ENCODE assay signal across 8 cellular contexts in genomic region chr7:73557397-73558257, GRCh38. TPM values are rescaled to one million over a fixed set of nuclear protein-coding genes. Genes with fewer than 3 reads are reported as not detected.
A peak's percentile ranks its signal among the peaks of the same experiment; 100 is the strongest.
DNase-seq lines count a peak whose midpoint lies in the region; ATAC-seq and TF ChIP-seq lines count a peak whose summit lies in the region.

TSS of gene BCL7B (minus strand) at chr7:73557690. CDS start at chr7:73557578, 112 bp downstream.

- peak within 1 kb of the TSS; percentile 99 for H2AFZ ChIP-seq in IMR-90 (replicated peaks; ENCODE audit: low read length, poor library complexity)

- BruUV-seq in IMR-90 (replicated peaks; lab: Mats Ljungman, UMichigan): no TSS peak

- peaks cover 14% of the 10 kb centered on the region for H3K9me1 ChIP-seq in IMR-90 (ENCODE audit: insufficient read depth, low read length)

- H4K5ac ChIP-seq in IMR-90 (ENCODE audit: low read depth, low read length): peak within 1 kb of the TSS; percentile 98

- peak within 1 kb of the TSS; percentile 96 for H3K14ac ChIP-seq in IMR-90 (replicated peaks; ENCODE audit: low read depth, low read length)

- H4K91ac ChIP-seq in IMR-90 (ENCODE audit: insufficient read depth, low read depth, low read length): peak within 1 kb of the TSS; percentile 96

- peak within 1 kb of the TSS; percentile 63 for H3K56ac ChIP-seq in IMR-90 (ENCODE audit: extremely low read depth, insufficient read depth, low read length)

- H3K4me3 ChIP-seq in IMR-90 (ENCODE audit: insufficient read depth, low read depth, low read length): peak within 1 kb of the TSS; percentile 88

- peaks cover 8 to 37% of the 10 kb centered on the region in 2 experiments for H3K79me1 ChIP-seq in IMR-90 (ENCODE audit: low read depth in 1 of 2, low read length in 2 of 2)

- peak within 1 kb of the TSS; percentile 92 for H2BK5ac ChIP-seq in IMR-90 (ENCODE audit: low read depth, low read length, poor library complexity, severe bottlenecking)

- H2BK20ac ChIP-seq in IMR-90 (ENCODE audit: low read depth, low read length): no peak within 1 kb of the TSS

- 7% methylated on average over 40 of the region's 83 CpGs; no CpG with 5 or more reads in 1 of the 2 experiments for WGBS in IMR-90 (ENCODE audit: extremely low coverage in 2 of 2, insufficient read length in 1 of 2), 2 experiments

- peak within 1 kb of the TSS; percentile 96 for H3K4ac ChIP-seq in IMR-90 (ENCODE audit: low read depth, low read length)

- H4K8ac ChIP-seq in IMR-90 (ENCODE audit: low read depth in 2 of 2, low read length in 2 of 2): peak within 1 kb of the TSS; percentile 98 to 100

- H2BK15ac ChIP-seq in IMR-90 (ENCODE audit: low read depth, low read length): peak within 1 kb of the TSS; percentile 49; the same call in 1 of the 3 replicates

- H2AK9ac ChIP-seq in IMR-90 (replicated peaks; ENCODE audit: low read depth, low read length, poor library complexity): peak within 1 kb of the TSS; percentile 100

- in situ Hi-C loops in IMR-90 (cut with MboI; ENCODE audit: low sequenced_read_pairs): no loop called here

- no peak for TF ChIP-seq CTCF in IMR-90 (conservative IDR thresholded peaks at IDR 0.05; ENCODE audit: low read depth, low read length)
- TF ChIP-seq CTCF in omental fat pad (IDR thresholded peaks at IDR 0.05): no peak

- DNase-seq in DMS153 treated with DMSO at 0.1 percent for 48 hours (lab: John Stamatoyannopoulos, UW; ENCODE audit: unreplicated experiment): peak; percentile 54
- DNase-seq in IMR-90: peak; percentile 47
- DNase-seq in SK-N-DZ (ENCODE audit: low spot score): peak; percentile 63
- DNase-seq in activated naive CD4-positive, alpha-beta T cell treated with anti-CD3 and anti-CD28 coated beads, Interleukin-2, amount 50 U/mL, for 16 hours: peak; percentile 81
- DNase-seq in glomerular endothelial cell (ENCODE audit: extremely low read depth, low read depth, low spot score): no peak
- DNase-seq in omental fat pad (ENCODE audit: low spot score): no peak

- CTCF ChIA-PET in IMR-90 (lab: Yijun Ruan, JAX): interaction anchor here (1.2 kb wide), 1 partner anchor 8 kb away, joined by 5 read pairs; no protein-coding TSS in a partner anchor

- H3K27ac ChIP-seq in IMR-90 (ENCODE audit: insufficient read depth, low read length) (peak within 1 kb of the TSS; percentile 99), temporal lobe (ENCODE audit: low read depth, low read length) (peak within 1 kb of the TSS; percentile 98)

- H3K18ac ChIP-seq in IMR-90 (ENCODE audit: low read depth, low read length): peak within 1 kb of the TSS; percentile 79

- peak within 1 kb of the TSS; percentile 93 for H3K4me2 ChIP-seq in IMR-90 (ENCODE audit: low read depth, low read length)

- no peaks in the 10 kb centered on the region for H3K9me3 ChIP-seq in IMR-90 (ENCODE audit: control insufficient read depth, insufficient read depth, low read length)

- ATAC-seq in GM21447 (IDR thresholded peaks at IDR 0.05; ENCODE audit: unreplicated experiment) (peak; percentile 39), IMR-90 (ENCODE audit: low read depth) (peak; percentile 72), omental fat pad (ENCODE audit: low FRiP score) (peak; percentile 84)

- H2AK5ac ChIP-seq in IMR-90 (ENCODE audit: low read depth, low read length): peak within 1 kb of the TSS; percentile 99

- H4K20me1 ChIP-seq in IMR-90 (ENCODE audit: insufficient read depth, low read length): peaks cover 35% of the 10 kb centered on the region

- H2BK120ac ChIP-seq in IMR-90 (ENCODE audit: low read depth, low read length): peak within 1 kb of the TSS; percentile 66; the same call in 1 of the 2 replicates

- peaks cover 13% of the 10 kb centered on the region for H3K4me1 ChIP-seq in IMR-90 (ENCODE audit: control insufficient read depth, insufficient read depth, low read length)

- dilution Hi-C loops in IMR-90 (cut with HindIII; ENCODE audit: low sequenced_read_pairs, unreplicated experiment): no loop called here

- POLR2A ChIA-PET in IMR-90 (lab: Charles Lee; ENCODE audit: unreplicated experiment): no interaction called here

- H3K23ac ChIP-seq in IMR-90 (ENCODE audit: low read depth, low read length): peak within 1 kb of the TSS; percentile 96; the same call in 1 of the 2 replicates

- peak; percentile 80; the same call in 1 of the 2 replicates for TF ChIP-seq POLR2A in IMR-90 (IDR thresholded peaks at IDR 0.05; ENCODE audit: low read depth, low read length)

- no peak for TF ChIP-seq RAD21 in IMR-90 (IDR thresholded peaks at IDR 0.05; ENCODE audit: low read length)

- intact Hi-C loops in IMR-90 (cut with micrococcal nuclease): loop anchor here (2.0 kb wide), 1 partner anchor 35 kb away; the partner anchor contains the start of gene BAZ1B

- H3K9ac ChIP-seq in IMR-90 (ENCODE audit: low read depth, low read length): peak within 1 kb of the TSS; percentile 91

- H3K27me3 ChIP-seq in IMR-90 (ENCODE audit: control insufficient read depth, insufficient read depth, low read length): no peaks in the 10 kb centered on the region

- peaks cover 2% of the 10 kb centered on the region for H3K36me3 ChIP-seq in IMR-90 (ENCODE audit: control insufficient read depth, insufficient read depth, low read length)

TF ChIP-seq in IMR-90, 13 proteins besides CTCF, POLR2A, EP300 and RAD21:
- TF ChIP-seq FOS (IDR thresholded peaks at IDR 0.05; ENCODE audit: low read depth, low read length): no peak
- TF ChIP-seq CEBPB (IDR thresholded peaks at IDR 0.05; ENCODE audit: low read depth, low read length): no peak
- peak; percentile 92; the same call in 1 of the 2 replicates for TF ChIP-seq CHD1 (IDR thresholded peaks at IDR 0.05; ENCODE audit: low read depth, low read length)
- no peak for TF ChIP-seq ELK1 (IDR thresholded peaks at IDR 0.05; ENCODE audit: borderline replicate concordance, low read depth, low read length)
- TF ChIP-seq MAZ (IDR thresholded peaks at IDR 0.05; ENCODE audit: borderline replicate concordance, low read depth, low read length): peak; percentile 38; the same call in 1 of the 2 replicates
- TF ChIP-seq MXI1 (IDR thresholded peaks at IDR 0.05; ENCODE audit: borderline replicate concordance, low read depth, low read length): no peak; the same call in 1 of the 2 replicates
- no peak for TF ChIP-seq RFX5 (IDR thresholded peaks at IDR 0.05; ENCODE audit: low read depth, low read length)
- no peak for TF ChIP-seq RCOR1 (IDR thresholded peaks at IDR 0.05; ENCODE audit: insufficient replicate concordance, low read length)
- no peak for TF ChIP-seq MAFK (IDR thresholded peaks at IDR 0.05; ENCODE audit: low read depth, low read length)
- TF ChIP-seq USF2 (IDR thresholded peaks at IDR 0.05; ENCODE audit: low read depth, low read length): no peak
- TF ChIP-seq NFE2L2 (IDR thresholded peaks at IDR 0.05; ENCODE audit: low read depth, low read length): 0 out of 2 replicates have a peak, but pooled peaks have one; percentile 9
- 0 out of 2 replicates have a peak, but pooled peaks have one; percentile 47 for TF ChIP-seq BHLHE40 (IDR thresholded peaks at IDR 0.05; ENCODE audit: low read depth, low read length)

RNA-seq across cellular contexts. Expression of gene BCL7B, which starts in this region (rescaled TPM):
- total RNA-seq in IMR-90 (2012; rRNA removed): 6.1 and 7.2 TPM in 2 replicates
- polyA plus RNA-seq in IMR-90 (2012; rRNA removed): 51.3 and 62.6 TPM in 2 replicates
- 50.6 and 52.7 TPM in 2 replicates for polyA plus RNA-seq in IMR-90 (2012; cell fraction: cytosol; rRNA removed)
- 29.2 and 33.8 TPM in 2 replicates for polyA plus RNA-seq in IMR-90 (2012; cell fraction: nucleus; rRNA removed; ENCODE audit: low replicate concordance)
- polyA plus RNA-seq in SK-N-DZ (2014; cell fraction: cytosol; rRNA removed): 24.6 and 37.9 TPM in 2 replicates
- polyA plus RNA-seq in SK-N-DZ (2014; cell fraction: nucleus; rRNA removed): 14.4 and 18.5 TPM in 2 replicates
- 53.7 and 60.2 TPM in 2 replicates for total RNA-seq in glomerular endothelial cell
- total RNA-seq in omental fat pad: 10 to 100 TPM; 51.9 to 91.9 (median 78.3) TPM
- 7.4 TPM for total RNA-seq in temporal lobe

Comparison
In these comparisons a context has a peak if more than half of its experiments do, and no peak if none do; other contexts are left out.
1. DNase-seq: peak in DMS153 treated with DMSO at 0.1 percent for 48 hours (single experiment), IMR-90 (single experiment), SK-N-DZ (single experiment) and activated naive CD4-positive, alpha-beta T cell treated with anti-CD3 and anti-CD28 coated beads, Interleukin-2, amount 50 U/mL, for 16 hours (single experiment); none in glomerular endothelial cell (single experiment) and omental fat pad (single experiment).
2. Peak in every context shown above with its lines, with median percentiles within 50 percentile points of each other: ATAC-seq.